In genomic region chr19:38263696-38264485, GRCh38 we compare ENCODE assay signal across 8 cellular contexts. TPM values are rescaled to one million over a fixed set of nuclear protein-coding genes. Genes with fewer than 3 reads are reported as not detected.
DNase-seq lines count a peak whose midpoint lies in the region; ATAC-seq and TF ChIP-seq lines count a peak whose summit lies in the region.

No MANE protein-coding gene starts in this region.

- intact Hi-C loops in activated T-helper 2 cell treated with anti-CD3 and anti-CD28 coated beads, Interferon-gamma antibody, Interleukin-2, Interleukin-4, amounts not matched to agents 10 μg/mL and 5 μg/mL and 100 μg/mL, durations not matched to agents 14 hours and 24 hours and 36 hours (cut with micrococcal nuclease), result loop anchor here (1.0 to 2.0 kb wide), 3 partner anchors 8 to 53 kb away; partner anchors contain the start of gene PPP1R14A

- H3K79me2 ChIP-seq in OCI-LY1 (ENCODE audit: insufficient read depth, low read length) (peaks cover 10% of the 10 kb centered on the region; the same call in 1 of the 2 replicates), parathyroid adenoma (peaks cover 32% of the 10 kb centered on the region)

- H3K4me1 ChIP-seq in OCI-LY1 (ENCODE audit: insufficient read depth, low read length, severe bottlenecking) (peaks cover 42% of the 10 kb centered on the region), parathyroid adenoma (peaks cover 4% of the 10 kb centered on the region)

- H2AFZ ChIP-seq in OCI-LY1 (ENCODE audit: low read length) (no peak overlapping the region), parathyroid adenoma (peak overlapping the region; percentile 93)

- H3K9me3 Mint-ChIP-seq in activated T-helper 2 cell treated with anti-CD3 and anti-CD28 coated beads, Interferon-gamma antibody, Interleukin-2, Interleukin-4, amounts not matched to agents 10 μg/mL and 5 μg/mL and 100 μg/mL, durations not matched to agents 14 hours and 24 hours and 36 hours, result no peaks in the 10 kb centered on the region
- H3K9me3 Mint-ChIP-seq in glutamatergic neuron (ENCODE audit: unreplicated experiment) (peaks cover 8% of the 10 kb centered on the region), type B pancreatic cell (no peaks in the 10 kb centered on the region)

- peak overlapping the region; percentile 95 for H3K4me3 Mint-ChIP-seq in activated T-helper 2 cell treated with anti-CD3 and anti-CD28 coated beads, Interferon-gamma antibody, Interleukin-2, Interleukin-4, amounts not matched to agents 10 μg/mL and 5 μg/mL and 100 μg/mL, durations not matched to agents 14 hours and 24 hours and 36 hours (ENCODE audit: low read depth)
- H3K4me3 Mint-ChIP-seq in glutamatergic neuron (ENCODE audit: unreplicated experiment) (peak overlapping the region; percentile 85), type B pancreatic cell (peak overlapping the region; percentile 85)

- H3K27me3 ChIP-seq in OCI-LY1 (ENCODE audit: insufficient read depth, low read length), result no peaks in the 10 kb centered on the region
- H3K27me3 ChIP-seq in parathyroid adenoma (ENCODE audit: control insufficient read depth, insufficient read depth, low read length), result no peaks in the 10 kb centered on the region

- H3K27me3 Mint-ChIP-seq in activated T-helper 2 cell treated with anti-CD3 and anti-CD28 coated beads, Interferon-gamma antibody, Interleukin-2, Interleukin-4, amounts not matched to agents 10 μg/mL and 5 μg/mL and 100 μg/mL, durations not matched to agents 14 hours and 24 hours and 36 hours (ENCODE audit: low read depth), result no peaks in the 10 kb centered on the region
- H3K27me3 Mint-ChIP-seq in glutamatergic neuron (ENCODE audit: unreplicated experiment) (peaks cover 2% of the 10 kb centered on the region), type B pancreatic cell (peaks cover 6% of the 10 kb centered on the region)

- DNase-seq in CMK (ENCODE audit: low read depth) (peak; percentile 69), glutamatergic neuron (peak; percentile 65), type B pancreatic cell (ENCODE audit: extremely low spot score, unreplicated experiment) (no peak)
- peak; percentile 75 for DNase-seq in activated T-helper 2 cell treated with anti-CD3 and anti-CD28 coated beads, Interferon-gamma antibody, Interleukin-2, Interleukin-4, amounts not matched to agents 10 μg/mL and 5 μg/mL and 100 μg/mL, durations not matched to agents 14 hours and 24 hours and 36 hours (ENCODE audit: low spot score)

- peak; percentile 65 for ATAC-seq in HG02884 (IDR thresholded peaks at IDR 0.05; ENCODE audit: unreplicated experiment)
- no peak for ATAC-seq in GM21515 (IDR thresholded peaks at IDR 0.05; ENCODE audit: unreplicated experiment)

- H4K20me1 ChIP-seq in OCI-LY1 (ENCODE audit: insufficient read depth, low read length), result no peaks in the 10 kb centered on the region

- H3K4me1 Mint-ChIP-seq in activated T-helper 2 cell treated with anti-CD3 and anti-CD28 coated beads, Interferon-gamma antibody, Interleukin-2, Interleukin-4, amounts not matched to agents 10 μg/mL and 5 μg/mL and 100 μg/mL, durations not matched to agents 14 hours and 24 hours and 36 hours (ENCODE audit: low read depth), result peaks cover 50% of the 10 kb centered on the region
- H3K4me1 Mint-ChIP-seq in glutamatergic neuron (ENCODE audit: low read depth, unreplicated experiment) (peaks cover 31% of the 10 kb centered on the region), type B pancreatic cell (ENCODE audit: unreplicated experiment) (peaks cover 41% of the 10 kb centered on the region)

- H3K4me3 ChIP-seq in OCI-LY1 (ENCODE audit: low read depth, low read length, poor library complexity, severe bottlenecking), result peak overlapping the region; percentile 91
- peak overlapping the region; percentile 93 for H3K4me3 ChIP-seq in parathyroid adenoma (ENCODE audit: low read depth, low read length)

- no peaks in the 10 kb centered on the region for H3F3A ChIP-seq in OCI-LY1 (ENCODE audit: insufficient read depth, low read length)

- peak overlapping the region; percentile 98 for H3K27ac Mint-ChIP-seq in activated T-helper 2 cell treated with anti-CD3 and anti-CD28 coated beads, Interferon-gamma antibody, Interleukin-2, Interleukin-4, amounts not matched to agents 10 μg/mL and 5 μg/mL and 100 μg/mL, durations not matched to agents 14 hours and 24 hours and 36 hours
- peak overlapping the region; percentile 48 for H3K27ac Mint-ChIP-seq in glutamatergic neuron (ENCODE audit: unreplicated experiment)
- H3K27ac Mint-ChIP-seq in type B pancreatic cell, result peak overlapping the region; percentile 94

- peak overlapping the region; percentile 88 for H3K4me2 ChIP-seq in OCI-LY1 (ENCODE audit: low read length)
- peak overlapping the region; percentile 98 for H3K4me2 ChIP-seq in parathyroid adenoma (ENCODE audit: low read length)

- peak overlapping the region; percentile 67 for H3K27ac ChIP-seq in OCI-LY1 (ENCODE audit: low read depth, low read length, poor library complexity, severe bottlenecking)
- H3K27ac ChIP-seq in parathyroid adenoma, result peak overlapping the region; percentile 90

- no peaks in the 10 kb centered on the region for H3K36me3 ChIP-seq in OCI-LY1 (ENCODE audit: insufficient read depth, low read length)
- H3K36me3 ChIP-seq in parathyroid adenoma (ENCODE audit: control insufficient read depth, insufficient read depth, low read length), result no peaks in the 10 kb centered on the region

- H3K9ac ChIP-seq in OCI-LY1 (ENCODE audit: low read length) (peak overlapping the region; percentile 93), parathyroid adenoma (no peak overlapping the region)

- H3K9me3 ChIP-seq in OCI-LY1 (ENCODE audit: low read length) (no peaks in the 10 kb centered on the region), parathyroid adenoma (ENCODE audit: control insufficient read depth, low read length) (no peaks in the 10 kb centered on the region)

- H3K36me3 Mint-ChIP-seq in activated T-helper 2 cell treated with anti-CD3 and anti-CD28 coated beads, Interferon-gamma antibody, Interleukin-2, Interleukin-4, amounts not matched to agents 10 μg/mL and 5 μg/mL and 100 μg/mL, durations not matched to agents 14 hours and 24 hours and 36 hours (ENCODE audit: low read depth), result peaks cover 10% of the 10 kb centered on the region
- H3K36me3 Mint-ChIP-seq in glutamatergic neuron (ENCODE audit: unreplicated experiment) (peaks cover 5% of the 10 kb centered on the region), type B pancreatic cell (no peaks in the 10 kb centered on the region)

- no peak for TF ChIP-seq CTCF in OCI-LY1 (IDR thresholded peaks at IDR 0.05; ENCODE audit: low read length)
- no peak for TF ChIP-seq CTCF in glutamatergic neuron (IDR thresholded peaks at IDR 0.05; ENCODE audit: partially characterized antibody, unreplicated experiment)
- TF ChIP-seq CTCF in parathyroid adenoma (IDR thresholded peaks at IDR 0.05), result no peak
- no peak for TF ChIP-seq CTCF in type B pancreatic cell (conservative IDR thresholded peaks at IDR 0.05)

- H3K9me2 ChIP-seq in OCI-LY1 (ENCODE audit: low read depth, low read length), result no peaks in the 10 kb centered on the region

RNA-seq across cellular contexts. Expression of gene SPINT2, which starts 0.5 kb away (rescaled TPM):
- 161 and 165 TPM in 2 replicates for total RNA-seq in activated T-helper 2 cell treated with anti-CD3 and anti-CD28 coated beads, Interferon-gamma antibody, Interleukin-2, Interleukin-4, amounts not matched to agents 10 μg/mL and 5 μg/mL and 100 μg/mL, durations not matched to agents 14 hours and 24 hours and 36 hours
- total RNA-seq in glutamatergic neuron (ENCODE audit: unreplicated experiment), result 78.9 TPM
- 243 and 526 TPM in 2 replicates for total RNA-seq in type B pancreatic cell (ENCODE audit: low replicate concordance)

RNA-seq across cellular contexts. Expression of gene PPP1R14A, which starts 7.7 kb away (rescaled TPM):
- 98.7 and 98.9 TPM in 2 replicates for total RNA-seq in activated T-helper 2 cell treated with anti-CD3 and anti-CD28 coated beads, Interferon-gamma antibody, Interleukin-2, Interleukin-4, amounts not matched to agents 10 μg/mL and 5 μg/mL and 100 μg/mL, durations not matched to agents 14 hours and 24 hours and 36 hours
- 327 TPM for total RNA-seq in glutamatergic neuron (ENCODE audit: unreplicated experiment)
- 14.9 and 20.7 TPM in 2 replicates for total RNA-seq in type B pancreatic cell (ENCODE audit: low replicate concordance)

RNA-seq across cellular contexts. Expression of gene DPF1, which starts 39.9 kb away (rescaled TPM):
- 3.2 and 3.4 TPM in 2 replicates for total RNA-seq in activated T-helper 2 cell treated with anti-CD3 and anti-CD28 coated beads, Interferon-gamma antibody, Interleukin-2, Interleukin-4, amounts not matched to agents 10 μg/mL and 5 μg/mL and 100 μg/mL, durations not matched to agents 14 hours and 24 hours and 36 hours
- total RNA-seq in glutamatergic neuron (ENCODE audit: unreplicated experiment) (33.8 TPM), type B pancreatic cell (ENCODE audit: low replicate concordance) (0.93 and 12.6 TPM in 2 replicates)

RNA-seq across cellular contexts. Expression of gene C19orf33, which starts 40.2 kb away (rescaled TPM):
- total RNA-seq in activated T-helper 2 cell treated with anti-CD3 and anti-CD28 coated beads, Interferon-gamma antibody, Interleukin-2, Interleukin-4, amounts not matched to agents 10 μg/mL and 5 μg/mL and 100 μg/mL, durations not matched to agents 14 hours and 24 hours and 36 hours, result 2.0 TPM in 1 of 2 replicates, not detected in the other
- total RNA-seq in glutamatergic neuron (ENCODE audit: unreplicated experiment) (1.1 TPM), type B pancreatic cell (ENCODE audit: low replicate concordance) (46.8 and 270 TPM in 2 replicates)

RNA-seq across cellular contexts. Expression of gene YIF1B, which starts 51.9 kb away (rescaled TPM):
- total RNA-seq in activated T-helper 2 cell treated with anti-CD3 and anti-CD28 coated beads, Interferon-gamma antibody, Interleukin-2, Interleukin-4, amounts not matched to agents 10 μg/mL and 5 μg/mL and 100 μg/mL, durations not matched to agents 14 hours and 24 hours and 36 hours, result 106 and 114 TPM in 2 replicates
- total RNA-seq in glutamatergic neuron (ENCODE audit: unreplicated experiment) (101 TPM), type B pancreatic cell (ENCODE audit: low replicate concordance) (41.0 and 42.9 TPM in 2 replicates)

Comparison
In these comparisons a context has a peak if more than half of its experiments do, and no peak if none do; other contexts are left out.
1. H3K27ac Mint-ChIP-seq: peak in every context shown above with its lines; median percentile 98 in activated T-helper 2 cell treated with anti-CD3 and anti-CD28 coated beads, Interferon-gamma antibody, Interleukin-2, Interleukin-4, amounts not matched to agents 10 μg/mL and 5 μg/mL and 100 μg/mL, durations not matched to agents 14 hours and 24 hours and 36 hours; 94 in type B pancreatic cell; 48 in glutamatergic neuron.